ENCODE assay signal across 15 cellular contexts in the genomic region with DNA sequence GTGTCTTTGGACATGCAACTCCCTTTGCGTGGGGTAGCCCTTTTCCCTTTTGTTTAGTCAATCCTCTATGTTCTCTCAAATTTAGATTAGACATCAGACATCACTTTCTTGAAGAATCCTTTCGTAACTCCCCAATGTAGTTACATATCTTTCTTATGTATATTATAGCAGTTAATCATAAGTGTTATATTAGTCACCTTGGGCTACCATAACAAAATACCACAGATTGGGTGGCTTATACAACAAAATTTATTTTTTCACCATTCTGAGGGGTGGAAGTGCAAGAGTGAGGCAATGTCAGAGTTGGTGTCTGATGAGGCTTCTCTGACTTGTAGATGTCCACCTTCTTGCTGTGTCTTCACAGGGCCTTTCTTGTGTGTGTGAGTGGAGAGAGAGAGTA.
"Had no signal": no experiment of that assay in that cellular context is flagged by ENCODE, and none has a peak within 500 bp of the region (broad histone marks: within the 10 kb centered on the region; RNA-seq: fewer than 3 reads in every experiment).

No MANE protein-coding gene starts in this region.

- H3K9me3 ChIP-seq: adrenal gland, thyroid gland, vagina had no signal

- H3K4me1 ChIP-seq: thyroid gland, vagina had no signal

- H3K27ac Mint-ChIP-seq: activated CD4-positive, alpha-beta memory T cell treated with anti-CD3 and anti-CD28 coated beads for 36 hours; activated naive CD4-positive, alpha-beta T cell treated with anti-CD3 and anti-CD28 coated beads, Interleukin-2, amount 10 ng/mL, durations not matched to agents 7 days and 5 days had no signal

- H3K4me3 Mint-ChIP-seq: activated CD4-positive, alpha-beta memory T cell treated with anti-CD3 and anti-CD28 coated beads for 36 hours; activated naive CD4-positive, alpha-beta T cell treated with anti-CD3 and anti-CD28 coated beads, Interleukin-2, amount 10 ng/mL, durations not matched to agents 7 days and 5 days; central memory CD8-positive, alpha-beta T cell; effector memory CD8-positive, alpha-beta T cell; immature natural killer cell; naive thymus-derived CD4-positive, alpha-beta T cell had no signal

- H3K4me1 Mint-ChIP-seq: activated naive CD4-positive, alpha-beta T cell treated with anti-CD3 and anti-CD28 coated beads, Interleukin-2, amount 10 ng/mL, durations not matched to agents 7 days and 5 days had no signal

- H3K27me3 Mint-ChIP-seq: activated CD4-positive, alpha-beta memory T cell treated with anti-CD3 and anti-CD28 coated beads for 36 hours; activated naive CD4-positive, alpha-beta T cell treated with anti-CD3 and anti-CD28 coated beads, Interleukin-2, amount 10 ng/mL, durations not matched to agents 7 days and 5 days; central memory CD8-positive, alpha-beta T cell; effector memory CD8-positive, alpha-beta T cell; naive thymus-derived CD4-positive, alpha-beta T cell had no signal

- H3K36me3 ChIP-seq: adrenal gland, thyroid gland had no signal

- H3K27ac ChIP-seq: adrenal gland, thyroid gland, vagina had no signal

- H3K9me3 Mint-ChIP-seq: activated CD4-positive, alpha-beta memory T cell treated with anti-CD3 and anti-CD28 coated beads for 36 hours; activated naive CD4-positive, alpha-beta T cell treated with anti-CD3 and anti-CD28 coated beads, Interleukin-2, amount 10 ng/mL, durations not matched to agents 7 days and 5 days; central memory CD8-positive, alpha-beta T cell; effector memory CD8-positive, alpha-beta T cell; immature natural killer cell; naive thymus-derived CD4-positive, alpha-beta T cell had no signal

- FAIRE-seq: TTC549 had no signal

- H3K27me3 ChIP-seq: adrenal gland, thyroid gland, vagina had no signal

- H3K4me3 ChIP-seq: adrenal gland, lung, thyroid gland, vagina had no signal

- DNase-seq: activated CD4-positive, CD25-positive, alpha-beta regulatory T cell treated with anti-CD3 and anti-CD28 coated beads, Interleukin-2, amount 50 U/mL, for 72 hours; activated naive CD4-positive, alpha-beta T cell treated with anti-CD3 and anti-CD28 coated beads, Interleukin-2, amount 10 ng/mL, durations not matched to agents 7 days and 5 days; adrenal gland; effector memory CD8-positive, alpha-beta T cell; glutamatergic neuron; immature natural killer cell; naive thymus-derived CD4-positive, alpha-beta T cell; posterior cingulate gyrus; stimulated activated CD4-positive, alpha-beta T cell treated with anti-CD3 and anti-CD28 coated beads, Interleukin-4, amount 100 ng/mL, for 4 hours; thyroid gland had no signal
